1 cellular context compared by ENCODE assay signal in the genomic region with DNA sequence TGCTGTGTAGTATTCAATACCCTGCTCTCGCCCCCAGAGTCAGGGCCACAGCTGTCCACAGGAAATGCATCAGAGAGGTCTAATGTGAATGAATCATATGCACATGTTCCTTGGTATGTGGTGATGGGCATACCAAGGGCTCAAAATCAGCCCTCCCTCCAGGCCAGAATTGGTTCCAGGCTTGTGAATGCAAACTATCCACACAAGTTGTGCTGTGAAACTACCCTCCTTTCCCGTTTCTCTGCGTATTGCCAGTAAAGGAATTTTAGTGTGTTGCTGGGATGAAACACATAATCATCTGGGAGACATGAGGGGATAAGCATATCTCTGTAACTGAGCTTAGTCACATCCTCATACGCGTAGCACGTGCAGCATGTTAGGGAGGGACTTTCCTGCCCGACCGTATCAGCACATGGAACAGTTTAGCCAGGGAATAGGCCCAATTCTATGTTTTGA.
TF ChIP-seq lines count a peak whose summit lies in the region.

No MANE protein-coding gene starts in this region.

TF ChIP-seq in K562, 482 proteins besides CTCF, POLR2A, EP300 and RAD21 (continued from another document):
- TF ChIP-seq JUND (IDR thresholded peaks at IDR 0.05; ENCODE audit: borderline replicate concordance, low read depth, low read length) (peak; percentile 29; the same call in 1 of the 2 replicates), JUND (tag; IDR thresholded peaks at IDR 0.05; ENCODE audit: borderline replicate concordance, low read depth, low read length) (no peak; the same call in 2 of the 3 replicates), L3MBTL2 (IDR thresholded peaks at IDR 0.05) (peak; percentile 74), FOSL1 (tag; conservative IDR thresholded peaks at IDR 0.05) (peak; percentile 87), DIDO1 (tag; IDR thresholded peaks at IDR 0.05; ENCODE audit: low read depth) (0 out of 2 replicates have a peak, but pooled peaks have one; percentile 50), ZNF589 (CRISPR knock-in tag; IDR thresholded peaks at IDR 0.05; ENCODE audit: low read depth) (peak; percentile 89), BHLHE40 (IDR thresholded peaks at IDR 0.05; ENCODE audit: low read length) (peak; percentile 94), DMBX1 (CRISPR knock-in tag; IDR thresholded peaks at IDR 0.05; ENCODE audit: borderline replicate concordance) (peak; percentile 75; the same call in 1 of the 2 replicates)
- TF ChIP-seq, protein P1, sequence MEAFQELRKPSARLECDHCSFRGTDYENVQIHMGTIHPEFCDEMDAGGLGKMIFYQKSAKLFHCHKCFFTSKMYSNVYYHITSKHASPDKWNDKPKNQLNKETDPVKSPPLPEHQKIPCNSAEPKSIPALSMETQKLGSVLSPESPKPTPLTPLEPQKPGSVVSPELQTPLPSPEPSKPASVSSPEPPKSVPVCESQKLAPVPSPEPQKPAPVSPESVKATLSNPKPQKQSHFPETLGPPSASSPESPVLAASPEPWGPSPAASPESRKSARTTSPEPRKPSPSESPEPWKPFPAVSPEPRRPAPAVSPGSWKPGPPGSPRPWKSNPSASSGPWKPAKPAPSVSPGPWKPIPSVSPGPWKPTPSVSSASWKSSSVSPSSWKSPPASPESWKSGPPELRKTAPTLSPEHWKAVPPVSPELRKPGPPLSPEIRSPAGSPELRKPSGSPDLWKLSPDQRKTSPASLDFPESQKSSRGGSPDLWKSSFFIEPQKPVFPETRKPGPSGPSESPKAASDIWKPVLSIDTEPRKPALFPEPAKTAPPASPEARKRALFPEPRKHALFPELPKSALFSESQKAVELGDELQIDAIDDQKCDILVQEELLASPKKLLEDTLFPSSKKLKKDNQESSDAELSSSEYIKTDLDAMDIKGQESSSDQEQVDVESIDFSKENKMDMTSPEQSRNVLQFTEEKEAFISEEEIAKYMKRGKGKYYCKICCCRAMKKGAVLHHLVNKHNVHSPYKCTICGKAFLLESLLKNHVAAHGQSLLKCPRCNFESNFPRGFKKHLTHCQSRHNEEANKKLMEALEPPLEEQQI (IDR thresholded peaks at IDR 0.05): peak; percentile 46; the same call in 1 of the 2 replicates
- TF ChIP-seq, protein P2, sequence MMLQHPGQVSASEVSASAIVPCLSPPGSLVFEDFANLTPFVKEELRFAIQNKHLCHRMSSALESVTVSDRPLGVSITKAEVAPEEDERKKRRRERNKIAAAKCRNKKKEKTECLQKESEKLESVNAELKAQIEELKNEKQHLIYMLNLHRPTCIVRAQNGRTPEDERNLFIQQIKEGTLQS (IDR thresholded peaks at IDR 0.05): peak; percentile 38; the same call in 1 of the 2 replicates
- TF ChIP-seq, protein P2 (CRISPR knock-in tag; conservative IDR thresholded peaks at IDR 0.05): no peak
- TF ChIP-seq, protein P3, sequence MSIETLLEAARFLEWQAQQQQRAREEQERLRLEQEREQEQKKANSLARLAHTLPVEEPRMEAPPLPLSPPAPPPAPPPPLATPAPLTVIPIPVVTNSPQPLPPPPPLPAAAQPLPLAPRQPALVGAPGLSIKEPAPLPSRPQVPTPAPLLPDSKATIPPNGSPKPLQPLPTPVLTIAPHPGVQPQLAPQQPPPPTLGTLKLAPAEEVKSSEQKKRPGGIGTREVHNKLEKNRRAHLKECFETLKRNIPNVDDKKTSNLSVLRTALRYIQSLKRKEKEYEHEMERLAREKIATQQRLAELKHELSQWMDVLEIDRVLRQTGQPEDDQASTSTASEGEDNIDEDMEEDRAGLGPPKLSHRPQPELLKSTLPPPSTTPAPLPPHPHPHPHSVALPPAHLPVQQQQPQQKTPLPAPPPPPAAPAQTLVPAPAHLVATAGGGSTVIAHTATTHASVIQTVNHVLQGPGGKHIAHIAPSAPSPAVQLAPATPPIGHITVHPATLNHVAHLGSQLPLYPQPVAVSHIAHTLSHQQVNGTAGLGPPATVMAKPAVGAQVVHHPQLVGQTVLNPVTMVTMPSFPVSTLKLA (conservative IDR thresholded peaks at IDR 0.05): 0 out of 4 replicates have a peak, but pooled peaks of 1 of the 2 experiments have one; percentile 25
- TF ChIP-seq, protein P4, sequence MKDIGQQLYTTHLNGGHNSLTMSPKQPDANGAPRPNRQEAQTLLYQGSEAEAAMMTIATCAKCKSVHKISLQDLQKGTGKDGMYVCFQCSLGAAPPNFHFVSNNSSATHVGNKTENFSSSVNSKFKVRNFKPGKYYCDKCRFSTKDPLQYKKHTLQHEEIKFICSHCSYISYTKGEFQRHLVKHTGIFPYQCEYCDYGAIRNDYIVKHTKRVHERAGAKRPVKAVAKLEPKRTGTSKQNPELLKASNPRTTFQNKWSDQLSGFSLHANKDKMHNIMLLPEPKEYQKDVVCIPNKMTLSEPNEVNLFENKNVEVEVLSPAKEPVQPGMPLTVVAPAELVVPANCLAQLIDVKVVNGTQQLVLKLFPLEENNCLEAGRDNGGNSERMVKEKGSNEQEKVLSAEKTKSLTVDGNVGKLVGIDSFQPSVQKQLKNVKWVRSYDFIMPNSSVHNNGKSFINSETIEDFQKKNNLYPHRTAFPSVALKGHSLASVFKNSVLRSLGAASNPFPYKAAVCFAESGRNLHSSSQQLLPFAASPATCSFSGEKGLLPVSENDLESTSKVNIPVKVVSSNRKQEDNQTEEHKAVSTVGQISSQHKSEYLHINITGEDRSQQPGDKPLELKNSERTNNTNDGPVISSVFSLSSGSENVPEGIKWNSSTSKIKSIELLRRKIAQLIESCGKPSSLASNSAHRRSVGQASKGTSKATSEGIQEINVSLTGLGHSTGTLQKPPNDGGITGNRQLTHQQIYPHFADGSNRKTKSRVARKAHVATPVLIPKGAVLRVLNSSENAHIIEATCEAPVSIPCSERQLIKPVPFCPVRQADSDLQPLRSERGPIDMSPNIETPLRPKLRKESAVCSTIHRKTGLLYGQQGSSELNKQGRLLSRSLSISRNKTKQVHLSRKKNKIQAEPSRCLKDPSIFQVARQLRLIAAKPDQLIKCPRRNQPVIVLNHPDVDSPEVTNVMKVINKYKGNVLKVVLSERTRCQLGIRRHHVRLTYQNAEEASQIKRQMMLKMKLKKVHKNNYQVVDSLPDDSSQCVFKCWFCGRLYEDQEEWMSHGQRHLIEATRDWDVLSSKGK (CRISPR knock-in tag; IDR thresholded peaks at IDR 0.05): no peak
- TF ChIP-seq, protein P5, sequence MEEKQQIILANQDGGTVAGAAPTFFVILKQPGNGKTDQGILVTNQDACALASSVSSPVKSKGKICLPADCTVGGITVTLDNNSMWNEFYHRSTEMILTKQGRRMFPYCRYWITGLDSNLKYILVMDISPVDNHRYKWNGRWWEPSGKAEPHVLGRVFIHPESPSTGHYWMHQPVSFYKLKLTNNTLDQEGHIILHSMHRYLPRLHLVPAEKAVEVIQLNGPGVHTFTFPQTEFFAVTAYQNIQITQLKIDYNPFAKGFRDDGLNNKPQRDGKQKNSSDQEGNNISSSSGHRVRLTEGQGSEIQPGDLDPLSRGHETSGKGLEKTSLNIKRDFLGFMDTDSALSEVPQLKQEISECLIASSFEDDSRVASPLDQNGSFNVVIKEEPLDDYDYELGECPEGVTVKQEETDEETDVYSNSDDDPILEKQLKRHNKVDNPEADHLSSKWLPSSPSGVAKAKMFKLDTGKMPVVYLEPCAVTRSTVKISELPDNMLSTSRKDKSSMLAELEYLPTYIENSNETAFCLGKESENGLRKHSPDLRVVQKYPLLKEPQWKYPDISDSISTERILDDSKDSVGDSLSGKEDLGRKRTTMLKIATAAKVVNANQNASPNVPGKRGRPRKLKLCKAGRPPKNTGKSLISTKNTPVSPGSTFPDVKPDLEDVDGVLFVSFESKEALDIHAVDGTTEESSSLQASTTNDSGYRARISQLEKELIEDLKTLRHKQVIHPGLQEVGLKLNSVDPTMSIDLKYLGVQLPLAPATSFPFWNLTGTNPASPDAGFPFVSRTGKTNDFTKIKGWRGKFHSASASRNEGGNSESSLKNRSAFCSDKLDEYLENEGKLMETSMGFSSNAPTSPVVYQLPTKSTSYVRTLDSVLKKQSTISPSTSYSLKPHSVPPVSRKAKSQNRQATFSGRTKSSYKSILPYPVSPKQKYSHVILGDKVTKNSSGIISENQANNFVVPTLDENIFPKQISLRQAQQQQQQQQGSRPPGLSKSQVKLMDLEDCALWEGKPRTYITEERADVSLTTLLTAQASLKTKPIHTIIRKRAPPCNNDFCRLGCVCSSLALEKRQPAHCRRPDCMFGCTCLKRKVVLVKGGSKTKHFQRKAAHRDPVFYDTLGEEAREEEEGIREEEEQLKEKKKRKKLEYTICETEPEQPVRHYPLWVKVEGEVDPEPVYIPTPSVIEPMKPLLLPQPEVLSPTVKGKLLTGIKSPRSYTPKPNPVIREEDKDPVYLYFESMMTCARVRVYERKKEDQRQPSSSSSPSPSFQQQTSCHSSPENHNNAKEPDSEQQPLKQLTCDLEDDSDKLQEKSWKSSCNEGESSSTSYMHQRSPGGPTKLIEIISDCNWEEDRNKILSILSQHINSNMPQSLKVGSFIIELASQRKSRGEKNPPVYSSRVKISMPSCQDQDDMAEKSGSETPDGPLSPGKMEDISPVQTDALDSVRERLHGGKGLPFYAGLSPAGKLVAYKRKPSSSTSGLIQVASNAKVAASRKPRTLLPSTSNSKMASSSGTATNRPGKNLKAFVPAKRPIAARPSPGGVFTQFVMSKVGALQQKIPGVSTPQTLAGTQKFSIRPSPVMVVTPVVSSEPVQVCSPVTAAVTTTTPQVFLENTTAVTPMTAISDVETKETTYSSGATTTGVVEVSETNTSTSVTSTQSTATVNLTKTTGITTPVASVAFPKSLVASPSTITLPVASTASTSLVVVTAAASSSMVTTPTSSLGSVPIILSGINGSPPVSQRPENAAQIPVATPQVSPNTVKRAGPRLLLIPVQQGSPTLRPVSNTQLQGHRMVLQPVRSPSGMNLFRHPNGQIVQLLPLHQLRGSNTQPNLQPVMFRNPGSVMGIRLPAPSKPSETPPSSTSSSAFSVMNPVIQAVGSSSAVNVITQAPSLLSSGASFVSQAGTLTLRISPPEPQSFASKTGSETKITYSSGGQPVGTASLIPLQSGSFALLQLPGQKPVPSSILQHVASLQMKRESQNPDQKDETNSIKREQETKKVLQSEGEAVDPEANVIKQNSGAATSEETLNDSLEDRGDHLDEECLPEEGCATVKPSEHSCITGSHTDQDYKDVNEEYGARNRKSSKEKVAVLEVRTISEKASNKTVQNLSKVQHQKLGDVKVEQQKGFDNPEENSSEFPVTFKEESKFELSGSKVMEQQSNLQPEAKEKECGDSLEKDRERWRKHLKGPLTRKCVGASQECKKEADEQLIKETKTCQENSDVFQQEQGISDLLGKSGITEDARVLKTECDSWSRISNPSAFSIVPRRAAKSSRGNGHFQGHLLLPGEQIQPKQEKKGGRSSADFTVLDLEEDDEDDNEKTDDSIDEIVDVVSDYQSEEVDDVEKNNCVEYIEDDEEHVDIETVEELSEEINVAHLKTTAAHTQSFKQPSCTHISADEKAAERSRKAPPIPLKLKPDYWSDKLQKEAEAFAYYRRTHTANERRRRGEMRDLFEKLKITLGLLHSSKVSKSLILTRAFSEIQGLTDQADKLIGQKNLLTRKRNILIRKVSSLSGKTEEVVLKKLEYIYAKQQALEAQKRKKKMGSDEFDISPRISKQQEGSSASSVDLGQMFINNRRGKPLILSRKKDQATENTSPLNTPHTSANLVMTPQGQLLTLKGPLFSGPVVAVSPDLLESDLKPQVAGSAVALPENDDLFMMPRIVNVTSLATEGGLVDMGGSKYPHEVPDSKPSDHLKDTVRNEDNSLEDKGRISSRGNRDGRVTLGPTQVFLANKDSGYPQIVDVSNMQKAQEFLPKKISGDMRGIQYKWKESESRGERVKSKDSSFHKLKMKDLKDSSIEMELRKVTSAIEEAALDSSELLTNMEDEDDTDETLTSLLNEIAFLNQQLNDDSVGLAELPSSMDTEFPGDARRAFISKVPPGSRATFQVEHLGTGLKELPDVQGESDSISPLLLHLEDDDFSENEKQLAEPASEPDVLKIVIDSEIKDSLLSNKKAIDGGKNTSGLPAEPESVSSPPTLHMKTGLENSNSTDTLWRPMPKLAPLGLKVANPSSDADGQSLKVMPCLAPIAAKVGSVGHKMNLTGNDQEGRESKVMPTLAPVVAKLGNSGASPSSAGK (IDR thresholded peaks at IDR 0.05): peak; percentile 80
TF ChIP-seq in K562: peak in this region for 22.
